ENCODE assay signal across 9 cellular contexts in genomic region chr6:64527899-64528298, GRCh38.
"Had no signal": no experiment of that assay in that cellular context is flagged by ENCODE, and none has a peak within 500 bp of the region (broad histone marks: within the 10 kb centered on the region; RNA-seq: fewer than 3 reads in every experiment).

No MANE protein-coding gene starts in this region.

- ATAC-seq: GM23338 had no signal

- FAIRE-seq: H1, H54, HTR-8/SVneo had no signal

- H3K27ac ChIP-seq: KMS-11 had no signal

- H3K4me2 ChIP-seq: GM23338, KMS-11 had no signal

- H3K9ac ChIP-seq: KMS-11 had no signal

- H3K4me3 ChIP-seq: GM23338 had no signal

- H2AFZ ChIP-seq: GM23338 had no signal

- DNase-seq: H9, HCEC 1CT, Karpas-422, KBM-7 had no signal
